Comparison of ENCODE assay signal across 9 cellular contexts in genomic region chr1:74811421-74812179, GRCh38.
DNase-seq lines count a peak whose midpoint lies in the region; ATAC-seq and TF ChIP-seq lines count a peak whose summit lies in the region.
"Had no signal": no experiment of that assay in that cellular context is flagged by ENCODE, and none has a peak within 500 bp of the region (broad histone marks: within the 10 kb centered on the region; RNA-seq: fewer than 3 reads in every experiment).

No MANE protein-coding gene starts in this region.

- no peak overlapping the region for H3K4me3 ChIP-seq in mesodermal cell (ENCODE audit: extremely low read depth, insufficient read depth, low read length, poor library complexity, severe bottlenecking)
- H3K4me3 ChIP-seq in left lung, result no peak overlapping the region

- H3K27ac Mint-ChIP-seq in activated T-helper 17 cell treated with anti-CD3 and anti-CD28 coated beads, Interleukin-2, amount 50 U/mL, for 72 hours, result no peak overlapping the region

- H3K27me3 ChIP-seq in left lung, result no peaks in the 10 kb centered on the region

- no peaks in the 10 kb centered on the region for H3K9me3 Mint-ChIP-seq in activated T-helper 17 cell treated with anti-CD3 and anti-CD28 coated beads, Interleukin-2, amount 50 U/mL, for 72 hours

- H3K27ac ChIP-seq in mesodermal cell (ENCODE audit: low read depth, low read length, severe bottlenecking) (peak overlapping the region; percentile 60), left lung (no peak overlapping the region)
- H3K27ac ChIP-seq: epithelial cell of prostate had no signal

- H3K36me3 Mint-ChIP-seq in activated T-helper 17 cell treated with anti-CD3 and anti-CD28 coated beads, Interleukin-2, amount 50 U/mL, for 72 hours (ENCODE audit: low read depth), result no peaks in the 10 kb centered on the region

- H3K4me1 ChIP-seq in mesodermal cell (ENCODE audit: control insufficient read depth, insufficient read depth, low read length, poor library complexity, severe bottlenecking) (no peaks in the 10 kb centered on the region), left lung (no peaks in the 10 kb centered on the region)

- no peaks in the 10 kb centered on the region for H3K9me3 ChIP-seq in mesodermal cell (ENCODE audit: control insufficient read depth, low read length)
- peaks cover 0 to 2% of the 10 kb centered on the region in 2 donors for H3K9me3 ChIP-seq in left lung

- peaks cover 4% of the 10 kb centered on the region for H3K27me3 Mint-ChIP-seq in activated T-helper 17 cell treated with anti-CD3 and anti-CD28 coated beads, Interleukin-2, amount 50 U/mL, for 72 hours

- H3K4me3 Mint-ChIP-seq in activated T-helper 17 cell treated with anti-CD3 and anti-CD28 coated beads, Interleukin-2, amount 50 U/mL, for 72 hours, result no peak overlapping the region

- intact Hi-C loops in left lung (cut with DNase I), result no loop called here

- 89 to 96% methylated on average over 4 to 7 of the region's 9 CpGs for WGBS in mesodermal cell (ENCODE audit: insufficient coverage in 2 of 2), 2 experiments

- TF ChIP-seq CTCF in left lung (IDR thresholded peaks at IDR 0.05), result no peak

- DNase-seq in DMS79 treated with DMSO at 0.1 percent for 48 hours (lab: John Stamatoyannopoulos, UW) (peak; percentile 11), DMS79 (lab: John Stamatoyannopoulos, UW) (no peak), NCI-H1048 (lab: John Stamatoyannopoulos, UW) (peak; percentile 7), left lung (no peak)
- DNase-seq in stimulated activated CD4-positive, alpha-beta T cell treated with anti-CD3 and anti-CD28 coated beads, Interleukin-12 subunit alpha, Interleukin-12 subunit beta, amount 100 ng/mL, for 4 hours, result no peak

- H3K4me1 Mint-ChIP-seq in activated T-helper 17 cell treated with anti-CD3 and anti-CD28 coated beads, Interleukin-2, amount 50 U/mL, for 72 hours, result no peaks in the 10 kb centered on the region

- ATAC-seq in HG02642 (IDR thresholded peaks at IDR 0.05; ENCODE audit: poor library complexity, unreplicated experiment) (peak; percentile 78), left lung (no peak)
- ATAC-seq in activated T-helper 17 cell treated with anti-CD3 and anti-CD28 coated beads, Interleukin-2, amount 50 U/mL, for 72 hours (replicated peaks), result no peak

- H3K36me3 ChIP-seq in mesodermal cell (ENCODE audit: control insufficient read depth, insufficient read depth, low read length), result no peaks in the 10 kb centered on the region
- no peaks in the 10 kb centered on the region for H3K36me3 ChIP-seq in left lung

Comparison
In these comparisons a context has a peak if more than half of its experiments do, and no peak if none do; other contexts are left out.
1. DNase-seq: peak in DMS79 treated with DMSO at 0.1 percent for 48 hours (single experiment) and NCI-H1048 (single experiment); none in DMS79 (single experiment), left lung (0 of 2) and stimulated activated CD4-positive, alpha-beta T cell treated with anti-CD3 and anti-CD28 coated beads, Interleukin-12 subunit alpha, Interleukin-12 subunit beta, amount 100 ng/mL, for 4 hours (single experiment).